Comparison of ENCODE assay signal across 3 cellular contexts in genomic region chr7:33530664-33531063, GRCh38.
TF ChIP-seq lines count a peak whose summit lies in the region.

No MANE protein-coding gene starts in this region.

TF ChIP-seq in SK-N-SH, 30 proteins besides CTCF, POLR2A, EP300 and RAD21 (continued from another document):
- TF ChIP-seq SIN3A (IDR thresholded peaks at IDR 0.05; ENCODE audit: borderline replicate concordance, low read depth, low read length), result no peak

TF ChIP-seq in SK-N-SH treated with all-trans-retinoic acid at 6 μM for 48 hours, 23 proteins besides CTCF, POLR2A, EP300 and RAD21 (continued from another document):
- TF ChIP-seq PATZ1 (CRISPR knock-in tag; IDR thresholded peaks at IDR 0.05; ENCODE audit: borderline replicate concordance), result no peak
- no peak for TF ChIP-seq RARB (CRISPR knock-in tag; IDR thresholded peaks at IDR 0.05)
- TF ChIP-seq ZNF565 (CRISPR knock-in tag; conservative IDR thresholded peaks at IDR 0.05; ENCODE audit: low read depth), result no peak
- no peak for TF ChIP-seq ZFP30 (CRISPR knock-in tag; IDR thresholded peaks at IDR 0.05)
- no peak for TF ChIP-seq ZC3H10 (CRISPR knock-in tag; IDR thresholded peaks at IDR 0.05)
- no peak for TF ChIP-seq CSDC2 (CRISPR knock-in tag; IDR thresholded peaks at IDR 0.05)
- no peak for TF ChIP-seq GLIS3 (CRISPR knock-in tag; IDR thresholded peaks at IDR 0.05)
- TF ChIP-seq POU6F1 (CRISPR knock-in tag; IDR thresholded peaks at IDR 0.05; ENCODE audit: borderline replicate concordance, low read depth), result no peak
- no peak for TF ChIP-seq ISL1 (CRISPR knock-in tag; IDR thresholded peaks at IDR 0.05)
- TF ChIP-seq ZFP3 (CRISPR knock-in tag; IDR thresholded peaks at IDR 0.05), result no peak
- TF ChIP-seq ZNF8 (CRISPR knock-in tag; IDR thresholded peaks at IDR 0.05), result no peak
- TF ChIP-seq TSHZ2 (CRISPR knock-in tag; IDR thresholded peaks at IDR 0.05), result no peak
- TF ChIP-seq ZNF70 (CRISPR knock-in tag; IDR thresholded peaks at IDR 0.05), result no peak

TF ChIP-seq in WTC11, 78 proteins besides CTCF, POLR2A, EP300 and RAD21 (continued from another document):
- TF ChIP-seq AFF4 (CRISPR knock-in tag; IDR thresholded peaks at IDR 0.05; ENCODE audit: borderline replicate concordance), result no peak
- TF ChIP-seq ZNF396 (CRISPR knock-in tag; IDR thresholded peaks at IDR 0.05; ENCODE audit: borderline replicate concordance), result no peak
- no peak for TF ChIP-seq GRHL2 (CRISPR knock-in tag; IDR thresholded peaks at IDR 0.05; ENCODE audit: insufficient replicate concordance, severe bottlenecking)
- no peak for TF ChIP-seq JAZF1 (CRISPR knock-in tag; IDR thresholded peaks at IDR 0.05)
- no peak for TF ChIP-seq EMX1 (CRISPR knock-in tag; IDR thresholded peaks at IDR 0.05)
- no peak for TF ChIP-seq TCF7 (CRISPR knock-in tag; IDR thresholded peaks at IDR 0.05; ENCODE audit: low read depth)
- TF ChIP-seq ETV6 (CRISPR knock-in tag; IDR thresholded peaks at IDR 0.05), result no peak
- TF ChIP-seq KAT7 (CRISPR knock-in tag; IDR thresholded peaks at IDR 0.05; ENCODE audit: borderline replicate concordance), result no peak
- no peak for TF ChIP-seq ZSCAN18 (CRISPR knock-in tag; IDR thresholded peaks at IDR 0.05)
- TF ChIP-seq ZNF425 (CRISPR knock-in tag; conservative IDR thresholded peaks at IDR 0.05), result no peak
- TF ChIP-seq HMGXB4 (CRISPR knock-in tag; IDR thresholded peaks at IDR 0.05), result no peak
- TF ChIP-seq NFYB (CRISPR knock-in tag; conservative IDR thresholded peaks at IDR 0.05; ENCODE audit: low read depth), result no peak
